In the genomic region with DNA sequence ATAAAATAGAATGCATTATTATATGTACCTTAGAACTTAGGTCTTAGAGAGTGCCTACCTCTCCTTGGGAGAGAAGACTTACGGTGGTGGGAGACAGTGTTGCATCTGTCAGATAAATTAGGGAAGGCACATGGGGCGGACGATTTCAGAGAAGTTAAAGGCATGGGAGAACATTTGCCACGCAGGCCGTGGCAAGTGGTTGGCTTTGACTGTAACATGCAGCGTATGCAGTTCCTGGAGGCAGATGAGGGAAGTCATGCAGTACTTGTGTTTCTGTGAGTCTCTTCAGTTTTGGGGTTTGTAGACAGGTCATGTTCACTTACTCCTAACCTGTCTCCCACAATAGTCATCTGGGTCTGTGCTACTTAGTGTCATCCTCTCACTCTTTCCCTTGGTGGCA, we compare ENCODE assay signal across 24 cellular contexts.
"Had no signal": no experiment of that assay in that cellular context is flagged by ENCODE, and none has a peak within 500 bp of the region (broad histone marks: within the 10 kb centered on the region; RNA-seq: fewer than 3 reads in every experiment).

No MANE protein-coding gene starts in this region.

- H3K4me3 ChIP-seq: ascending aorta, cardiac muscle cell, colonic mucosa, heart right ventricle, left ventricle myocardium inferior, ovary, prostate gland, right atrium auricular region, thoracic aorta, vagina had no signal

- H3K27me3 ChIP-seq: ascending aorta, cardiac muscle cell, colonic mucosa, heart right ventricle, ovary, right atrium auricular region, vagina had no signal

- DNase-seq: activated CD4-positive, alpha-beta memory T cell treated with anti-CD3 and anti-CD28 coated beads, Interleukin-2, amount 10 ng/mL, durations not matched to agents 7 days and 5 days; activated CD4-positive, alpha-beta T cell treated with anti-CD3 and anti-CD28 coated beads, Interleukin-2, amount 10 ng/mL, durations not matched to agents 24 days and 14 days; activated CD8-positive, alpha-beta memory T cell treated with anti-CD3 and anti-CD28 coated beads, Interleukin-2, amount 50 U/mL, for 48 hours; activated gamma-delta T cell; activated naive CD4-positive, alpha-beta T cell treated with anti-CD3 and anti-CD28 coated beads, Interleukin-2, amount 10 ng/mL, durations not matched to agents 7 days and 5 days; activated naive CD8-positive, alpha-beta T cell treated with anti-CD3 and anti-CD28 coated beads, Interleukin-2, amount 10 ng/mL, durations not matched to agents 7 days and 5 days; activated T-cell treated with anti-CD3 and anti-CD28 coated beads, Interleukin-2, amount 50 U/mL, for 24 hours; cerebellar nuclear complex; colonic mucosa; effector memory CD8-positive, alpha-beta T cell; erythroblast; heart right ventricle; kidney glomerular epithelial cell; left ventricle myocardium inferior; naive thymus-derived CD4-positive, alpha-beta T cell; ovary; stimulated activated CD4-positive, alpha-beta T cell treated with anti-CD3 and anti-CD28 coated beads, Interleukin-2, amount 100 ng/mL, for 48 hours; stimulated activated naive CD4-positive, alpha-beta T cell treated with Interleukin-2 at 50 U/mL for 16 hours had no signal

- H3K9me3 ChIP-seq: ascending aorta, colonic mucosa, heart right ventricle, left ventricle myocardium inferior, ovary, prostate gland, right atrium auricular region, thoracic aorta, vagina had no signal

- H3K36me3 ChIP-seq: ascending aorta, cardiac muscle cell, colonic mucosa, left ventricle myocardium inferior, ovary, prostate gland, right atrium auricular region, thoracic aorta, vagina had no signal

- H3K27ac ChIP-seq: ascending aorta, cardiac muscle cell, colonic mucosa, heart right ventricle, left ventricle myocardium inferior, ovary, right atrium auricular region, thoracic aorta, vagina had no signal

- ATAC-seq: effector memory CD8-positive, alpha-beta T cell; naive thymus-derived CD4-positive, alpha-beta T cell had no signal

- H3K4me1 ChIP-seq: colonic mucosa had no signal
